Comparison of ENCODE assay signal across 21 cellular contexts in the genomic region with DNA sequence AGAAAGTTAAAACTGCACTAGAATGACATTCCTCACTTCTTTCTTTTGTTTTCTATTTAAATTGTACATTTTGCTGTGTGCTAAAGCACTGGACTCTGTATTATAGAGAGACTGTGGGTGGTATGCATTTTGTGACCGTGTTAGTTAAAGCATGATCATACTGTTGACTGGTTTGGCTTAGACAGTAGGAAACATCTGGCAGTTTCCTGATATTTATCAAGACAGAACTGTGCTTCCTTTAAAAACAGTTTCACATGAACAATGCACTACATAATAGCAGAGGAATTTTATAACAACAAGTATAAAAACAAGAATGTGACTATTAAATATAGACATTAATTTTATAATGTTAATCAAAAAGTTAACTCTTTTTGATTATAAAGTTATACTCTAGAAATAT. TPM values are rescaled to one million over a fixed set of nuclear protein-coding genes. Genes with fewer than 3 reads are reported as not detected.
DNase-seq lines count a peak whose midpoint lies in the region; ATAC-seq and TF ChIP-seq lines count a peak whose summit lies in the region.
"Had no signal": no experiment of that assay in that cellular context is flagged by ENCODE, and none has a peak within 500 bp of the region (broad histone marks: within the 10 kb centered on the region; RNA-seq: fewer than 3 reads in every experiment).

No MANE protein-coding gene starts in this region.

- H3K4me3 ChIP-seq in AG10803 (ENCODE audit: low read length) (no peak overlapping the region), coronary artery (no peak overlapping the region)
- H3K4me3 ChIP-seq: upper lobe of left lung had no signal

- H3K27me3 Mint-ChIP-seq in natural killer cell (ENCODE audit: low read depth in 2 of 2) = peaks cover 22 to 27% of the 10 kb centered on the region in 2 donors
- H3K27me3 Mint-ChIP-seq: CD4-positive, alpha-beta T cell had no signal

- no peaks in the 10 kb centered on the region for H3K36me3 Mint-ChIP-seq in natural killer cell

- H3K4me3 Mint-ChIP-seq in natural killer cell = no peak overlapping the region
- H3K4me3 Mint-ChIP-seq: activated naive CD4-positive, alpha-beta T cell treated with anti-CD3 and anti-CD28 coated beads for 36 hours; CD4-positive, alpha-beta T cell; stimulated activated naive CD8-positive, alpha-beta T cell treated with anti-CD3 and anti-CD28 coated beads, Interleukin-15, Interleukin-2, amounts not matched to agents 100 ng/mL and 50 ng/mL, for 24 hours had no signal

- no peak overlapping the region for H3K27ac ChIP-seq in coronary artery
- H3K27ac ChIP-seq: VCaP had no signal

- intact Hi-C loops in natural killer cell (cut with micrococcal nuclease) = no loop called here

- ATAC-seq in natural killer cell = no peak

- peak; percentile 66 for DNase-seq in AG10803 (ENCODE audit: low read depth)
- DNase-seq in KBM-7 = peak; percentile 12
- peak; percentile 95 to 97 for DNase-seq in dermis microvascular lymphatic vessel endothelial cell (ENCODE audit: low read depth in 2 of 2)
- DNase-seq in iris pigment epithelial cell (ENCODE audit: low read depth) = peak; percentile 42
- DNase-seq in coronary artery (ENCODE audit: low spot score) = no peak
- no peak for DNase-seq in DMS 273 treated with DMSO at 0.1 percent for 48 hours (lab: John Stamatoyannopoulos, UW)
- no peak for DNase-seq in activated CD4-positive, alpha-beta T cell treated with anti-CD3 and anti-CD28 coated beads for 4 hours
- DNase-seq in natural killer cell = no peak
- DNase-seq: activated CD4-positive, alpha-beta T cell treated with anti-CD3 and anti-CD28 coated beads, Interleukin-2, amount 50 U/mL, for 48 hours; activated naive CD4-positive, alpha-beta T cell treated with anti-CD3 and anti-CD28 coated beads for 36 hours; CD4-positive, alpha-beta T cell; cortex of kidney; DMS79 treated with DMSO at 0.1 percent for 48 hours; erythroblast; midbrain; NCI-H2029; NCI-H510A treated with DMSO at 0.1 percent for 48 hours; T-helper 1 cell; upper lobe of left lung had no signal

- in situ Hi-C loops in KBM-7 (cut with MboI; ENCODE audit: low pct_unique_long_range_greater_than_20kb, low sequenced_read_pairs) = no loop called here

- TF ChIP-seq CTCF in AG10803 (conservative IDR thresholded peaks at IDR 0.05; ENCODE audit: low read length) = no peak
- TF ChIP-seq CTCF in coronary artery (IDR thresholded peaks at IDR 0.05) = no peak
- no peak for TF ChIP-seq CTCF in natural killer cell (IDR thresholded peaks at IDR 0.05)

- no peaks in the 10 kb centered on the region for H3K9me3 Mint-ChIP-seq in natural killer cell
- H3K9me3 Mint-ChIP-seq: activated naive CD4-positive, alpha-beta T cell treated with anti-CD3 and anti-CD28 coated beads for 36 hours; CD4-positive, alpha-beta T cell; stimulated activated naive CD8-positive, alpha-beta T cell treated with anti-CD3 and anti-CD28 coated beads, Interleukin-15, Interleukin-2, amounts not matched to agents 100 ng/mL and 50 ng/mL, for 24 hours had no signal

- no peaks in the 10 kb centered on the region for H3K4me1 Mint-ChIP-seq in natural killer cell

- no peak overlapping the region for H3K27ac Mint-ChIP-seq in natural killer cell
- H3K27ac Mint-ChIP-seq: activated naive CD4-positive, alpha-beta T cell treated with anti-CD3 and anti-CD28 coated beads for 36 hours; CD4-positive, alpha-beta T cell; stimulated activated naive CD8-positive, alpha-beta T cell treated with anti-CD3 and anti-CD28 coated beads, Interleukin-15, Interleukin-2, amounts not matched to agents 100 ng/mL and 50 ng/mL, for 24 hours had no signal

RNA-seq across cellular contexts. Expression of a gene that starts 23.1 kb away (rescaled TPM):
- total RNA-seq in dermis microvascular lymphatic vessel endothelial cell = 326 and 460 TPM in 2 replicates
- 1 to 10 TPM in 2 of 3 donors, under 1 TPM in 1; 0.57 to 4.0 (median 1.5) TPM for total RNA-seq in natural killer cell
- total RNA-seq: activated naive CD4-positive, alpha-beta T cell treated with anti-CD3 and anti-CD28 coated beads for 36 hours; CD4-positive, alpha-beta T cell had no signal

RNA-seq across cellular contexts. Expression of a gene that starts 38.3 kb away (rescaled TPM):
- total RNA-seq in dermis microvascular lymphatic vessel endothelial cell = not detected in 2 replicates
- not detected for total RNA-seq in natural killer cell
- total RNA-seq: activated naive CD4-positive, alpha-beta T cell treated with anti-CD3 and anti-CD28 coated beads for 36 hours; CD4-positive, alpha-beta T cell; upper lobe of left lung had no signal

RNA-seq across cellular contexts. Expression of a gene that starts 54.1 kb away (rescaled TPM):
- total RNA-seq in dermis microvascular lymphatic vessel endothelial cell (60.8 and 290 TPM in 2 replicates), natural killer cell (not detected)
- total RNA-seq: activated naive CD4-positive, alpha-beta T cell treated with anti-CD3 and anti-CD28 coated beads for 36 hours; CD4-positive, alpha-beta T cell had no signal

RNA-seq across cellular contexts. Expression of a gene that starts 59.5 kb away (rescaled TPM):
- total RNA-seq in dermis microvascular lymphatic vessel endothelial cell = 24.9 and 33.1 TPM in 2 replicates
- 10 to 100 TPM; 13.1 to 14.0 (median 13.9) TPM for total RNA-seq in natural killer cell

Comparison
In these comparisons a context has a peak if more than half of its experiments do, and no peak if none do; other contexts are left out.
1. DNase-seq: peak in AG10803 (single experiment), KBM-7 (single experiment), dermis microvascular lymphatic vessel endothelial cell (2 of 2) and iris pigment epithelial cell (single experiment); none in coronary artery (single experiment), DMS 273 treated with DMSO at 0.1 percent for 48 hours (single experiment), activated CD4-positive, alpha-beta T cell treated with anti-CD3 and anti-CD28 coated beads for 4 hours (0 of 2) and natural killer cell (single experiment).
2. RNA of a gene that starts 23.1 kb away (total RNA-seq): 326 to 460 TPM in dermis microvascular lymphatic vessel endothelial cell; 0.57 to 4.0 TPM in natural killer cell; every median in the first group is over 10 times any median in the second.
3. RNA of a gene that starts 54.1 kb away (total RNA-seq): 60.8 to 290 TPM in dermis microvascular lymphatic vessel endothelial cell; not detected in natural killer cell; every median in the first group is over 10 times any median in the second.